1 cellular context compared by ENCODE assay signal in the genomic region with DNA sequence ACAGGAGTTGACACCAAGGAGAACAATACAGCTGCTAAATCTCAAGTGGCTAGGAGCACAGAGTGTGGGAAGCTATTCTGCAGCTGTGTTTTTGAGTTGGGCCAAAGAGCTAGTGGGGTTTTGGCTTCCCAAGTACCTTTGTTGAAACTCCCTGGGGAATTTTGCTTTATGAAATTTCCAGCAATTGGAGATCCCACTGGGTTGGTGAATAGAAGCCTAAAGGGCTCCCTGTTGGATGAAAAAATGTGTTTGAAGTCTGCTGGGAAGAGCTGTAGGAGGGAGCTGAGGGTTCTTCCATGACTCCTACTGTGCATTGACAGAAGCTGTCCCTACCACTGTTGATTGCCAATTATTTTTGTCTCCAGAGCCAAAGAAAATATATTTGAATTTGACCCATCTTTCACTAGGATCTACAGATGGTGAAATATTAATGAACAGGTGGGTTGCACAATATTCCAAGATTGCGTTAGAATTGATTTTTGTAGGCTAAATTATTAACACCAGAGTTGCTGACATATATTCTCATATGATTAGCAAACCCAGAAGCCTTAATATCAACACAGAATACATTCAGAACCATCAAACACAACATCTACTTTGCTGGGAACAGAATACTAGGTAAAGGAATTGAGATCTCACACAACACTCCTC.
TF ChIP-seq lines count a peak whose summit lies in the region.

No MANE protein-coding gene starts in this region.

TF ChIP-seq in IMR-90, 13 proteins besides CTCF, POLR2A, EP300 and RAD21:
- TF ChIP-seq CEBPB (IDR thresholded peaks at IDR 0.05; ENCODE audit: low read depth, low read length) (peak; percentile 28; the same call in 1 of the 2 replicates), RCOR1 (IDR thresholded peaks at IDR 0.05; ENCODE audit: insufficient replicate concordance, low read length) (no peak)
